Comparison of ENCODE assay signal across 31 cellular contexts in the genomic region with DNA sequence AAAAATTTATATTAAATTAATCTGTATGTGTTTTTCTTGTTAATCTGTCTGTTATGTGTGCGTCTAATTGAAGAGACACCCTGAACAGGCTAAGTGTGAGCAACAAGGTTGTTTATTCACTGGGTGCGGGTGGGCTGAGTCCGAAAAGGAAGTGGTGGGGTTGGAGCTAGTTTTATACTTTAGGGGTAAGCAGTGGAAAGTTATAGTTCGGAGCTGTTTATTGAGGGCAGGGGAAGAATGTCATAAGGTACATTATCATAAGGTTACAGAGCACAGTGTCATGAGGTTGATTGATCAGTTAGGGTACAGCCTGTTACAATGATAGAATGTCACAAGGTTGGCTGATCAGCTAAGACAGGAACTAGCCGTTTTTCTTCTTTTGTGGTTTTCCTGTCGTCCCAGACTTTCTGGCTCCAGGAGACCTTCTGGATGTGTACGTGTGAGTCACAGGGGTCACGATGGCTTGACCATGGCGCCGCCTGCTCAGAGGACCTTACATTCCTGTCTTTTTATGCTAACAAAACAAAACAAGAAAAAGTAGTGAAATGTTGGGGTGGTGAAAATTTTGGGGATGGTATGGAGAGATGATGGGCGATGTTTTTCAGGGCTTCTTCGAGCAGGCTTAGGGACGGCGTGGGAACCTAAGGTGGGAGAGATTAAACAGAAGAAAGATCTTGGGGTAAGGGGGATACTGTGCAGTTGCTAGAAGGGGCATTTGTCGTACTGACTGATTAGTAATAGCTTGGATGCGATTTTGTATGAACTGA.
DNase-seq lines count a peak whose midpoint lies in the region; ATAC-seq, FAIRE-seq and TF ChIP-seq lines count a peak whose summit lies in the region.
"Had no signal": no experiment of that assay in that cellular context is flagged by ENCODE, and none has a peak within 500 bp of the region (broad histone marks: within the 10 kb centered on the region; RNA-seq: fewer than 3 reads in every experiment).

No MANE protein-coding gene starts in this region.

- TF ChIP-seq CTCF in astrocyte (IDR thresholded peaks at IDR 0.05; ENCODE audit: insufficient read depth, low read depth, low read length) (no peak), GM13976 (IDR thresholded peaks at IDR 0.05; ENCODE audit: borderline replicate concordance, control extremely low read depth, extremely low read depth, insufficient read depth, missing control alignments) (no peak), mesothelial cell of epicardium (IDR thresholded peaks at IDR 0.05; ENCODE audit: unreplicated experiment) (no peak)
- no peak for TF ChIP-seq CTCF in CD4-positive, alpha-beta T cell (IDR thresholded peaks at IDR 0.05)

- no peak overlapping the region for H3K4me3 Mint-ChIP-seq in astrocyte (ENCODE audit: unreplicated experiment)
- no peak overlapping the region for H3K4me3 Mint-ChIP-seq in mesothelial cell of epicardium
- no peak overlapping the region for H3K4me3 Mint-ChIP-seq in CD4-positive, alpha-beta T cell
- H3K4me3 Mint-ChIP-seq: activated CD8-positive, alpha-beta T cell treated with anti-CD3 and anti-CD28 coated beads, Interleukin-2, amount 10 ng/mL, durations not matched to agents 7 days and 5 days; CD14-positive monocyte; H9; neural crest cell; stimulated activated naive B cell treated with anti-CD40 and anti-IgM and Interleukin-4, amounts not matched to agents 10 μg/mL and 1 μg/mL and 100 μg/mL, for 72 hours; T-helper 17 cell had no signal

- no peaks in the 10 kb centered on the region for H4K20me1 ChIP-seq in astrocyte (ENCODE audit: insufficient read depth, low read length)

- H3K4me1 ChIP-seq in astrocyte (ENCODE audit: insufficient read depth, low read length): peaks cover 6% of the 10 kb centered on the region
- H3K4me1 ChIP-seq: foreskin keratinocyte, psoas muscle, uterus had no signal

- no peak for ATAC-seq in CD4-positive, alpha-beta T cell (ENCODE audit: poor library complexity)
- ATAC-seq: activated CD4-positive, CD25-positive, alpha-beta regulatory T cell treated with anti-CD3 and anti-CD28 coated beads, Interleukin-2, amount 50 U/mL, for 24 hours; activated CD8-positive, alpha-beta T cell treated with anti-CD3 and anti-CD28 coated beads, Interleukin-2, amount 10 ng/mL, durations not matched to agents 7 days and 5 days; foreskin keratinocyte; psoas muscle; stimulated activated naive B cell treated with anti-CD40 and anti-IgM and Interleukin-4, amounts not matched to agents 10 μg/mL and 1 μg/mL and 100 μg/mL, for 72 hours; T-helper 17 cell had no signal

- DNase-seq in ELR (ENCODE audit: low read depth) (peak; percentile 70), OCI-M1 (lab: John Stamatoyannopoulos, UW) (peak; percentile 88), astrocyte (ENCODE audit: low read depth) (peak; percentile 69), iris pigment epithelial cell (ENCODE audit: low read depth) (peak; percentile 68), GM13976 (ENCODE audit: low spot score) (no peak), mesothelial cell of epicardium (ENCODE audit: low spot score in 2 of 2, unreplicated experiment in 2 of 2) (no peak)
- no peak for DNase-seq in stimulated activated CD4-positive, alpha-beta T cell treated with anti-CD3 and anti-CD28 coated beads, Interleukin-4, amount 100 ng/mL, for 4 hours
- DNase-seq in CD4-positive, alpha-beta T cell: no peak
- DNase-seq: ACHN; activated CD8-positive, alpha-beta T cell treated with anti-CD3 and anti-CD28 coated beads, Interleukin-2, amount 10 ng/mL, durations not matched to agents 7 days and 5 days; activated gamma-delta T cell treated with Interleukin-2 at 50 U/mL for 16 hours; amniotic stem cell; caudate nucleus; dermis blood vessel endothelial cell; DMS 273 treated with DMSO at 0.1 percent for 48 hours; foreskin keratinocyte; H9; hippocampal formation; NCI-H1417 treated with DMSO at 0.1 percent for 48 hours; NCI-H510A; NK-92 treated with Interleukin-12 subunit alpha and Interleukin-12 subunit beta, amount 100 ng/mL, for 24 hours; psoas muscle; stimulated activated CD4-positive, alpha-beta T cell treated with anti-CD3 and anti-CD28 coated beads, Interleukin-2, amount 100 ng/mL, for 24 hours; stimulated activated naive B cell treated with anti-CD40 and anti-IgM and Interleukin-4, amounts not matched to agents 10 μg/mL and 1 μg/mL and 100 μg/mL, for 72 hours; T-helper 17 cell; uterus had no signal

- in situ Hi-C loops in GM13976 (cut with MboI; ENCODE audit: low sequenced_read_pairs, unreplicated experiment): no loop called here

- no peaks in the 10 kb centered on the region for H3K9me3 ChIP-seq in astrocyte (ENCODE audit: insufficient read depth, low read depth, low read length)
- H3K9me3 ChIP-seq in CD4-positive, alpha-beta T cell (ENCODE audit: control insufficient read depth, low read length): no peaks in the 10 kb centered on the region
- H3K9me3 ChIP-seq: psoas muscle, uterus had no signal

- H3K9ac ChIP-seq in astrocyte (ENCODE audit: low read length): no peak overlapping the region

- H3K36me3 Mint-ChIP-seq in astrocyte (ENCODE audit: low read depth, unreplicated experiment) (no peaks in the 10 kb centered on the region), mesothelial cell of epicardium (no peaks in the 10 kb centered on the region)
- H3K36me3 Mint-ChIP-seq in CD4-positive, alpha-beta T cell (ENCODE audit: low read depth): no peaks in the 10 kb centered on the region
- H3K36me3 Mint-ChIP-seq: CD14-positive monocyte; stimulated activated naive B cell treated with anti-CD40 and anti-IgM and Interleukin-4, amounts not matched to agents 10 μg/mL and 1 μg/mL and 100 μg/mL, for 72 hours had no signal

- H3K4me3 ChIP-seq in astrocyte (ENCODE audit: insufficient read depth, low read depth, low read length): no peak overlapping the region
- H3K4me3 ChIP-seq: psoas muscle, skin epidermis, uterus had no signal

- POLR2A ChIA-PET in CD4-positive, alpha-beta T cell (lab: Charles Lee): no interaction called here

- H2AFZ ChIP-seq in astrocyte (ENCODE audit: low read depth, low read length): peak overlapping the region; percentile 54

- CTCF ChIA-PET in CD4-positive, alpha-beta T cell (lab: Charles Lee): no interaction called here

- FAIRE-seq in astrocyte (lab: Jason Lieb, UNC): no peak
- FAIRE-seq: G401.6 had no signal

- intact Hi-C loops in CD4-positive, alpha-beta T cell (cut with DNase I, micrococcal nuclease): no loop called here

- H3K4me2 ChIP-seq in astrocyte (ENCODE audit: low read length): peak overlapping the region; percentile 49

- H3K36me3 ChIP-seq in astrocyte (ENCODE audit: insufficient read depth, low read length): no peaks in the 10 kb centered on the region
- H3K36me3 ChIP-seq: uterus had no signal

- H3K27me3 Mint-ChIP-seq in astrocyte (ENCODE audit: low read depth, unreplicated experiment) (no peaks in the 10 kb centered on the region), mesothelial cell of epicardium (ENCODE audit: low read depth) (no peaks in the 10 kb centered on the region)
- no peaks in the 10 kb centered on the region for H3K27me3 Mint-ChIP-seq in CD4-positive, alpha-beta T cell
- H3K27me3 Mint-ChIP-seq: stimulated activated naive B cell treated with anti-CD40 and anti-IgM and Interleukin-4, amounts not matched to agents 10 μg/mL and 1 μg/mL and 100 μg/mL, for 72 hours; T-helper 17 cell had no signal

- H3K4me1 Mint-ChIP-seq in astrocyte (ENCODE audit: low read depth, unreplicated experiment): no peaks in the 10 kb centered on the region
- H3K4me1 Mint-ChIP-seq in mesothelial cell of epicardium: no peaks in the 10 kb centered on the region
- H3K4me1 Mint-ChIP-seq in CD4-positive, alpha-beta T cell (ENCODE audit: low read depth): no peaks in the 10 kb centered on the region
- H3K4me1 Mint-ChIP-seq: CD14-positive monocyte; neural crest cell; stimulated activated naive B cell treated with anti-CD40 and anti-IgM and Interleukin-4, amounts not matched to agents 10 μg/mL and 1 μg/mL and 100 μg/mL, for 72 hours; T-helper 17 cell had no signal

- no peak overlapping the region for H3K27ac ChIP-seq in astrocyte (ENCODE audit: low read depth, low read length)
- no peak overlapping the region for H3K27ac ChIP-seq in CD4-positive, alpha-beta T cell (ENCODE audit: low read depth, low read length)
- H3K27ac ChIP-seq: foreskin keratinocyte, psoas muscle, skin epidermis, uterus had no signal

- no peak overlapping the region for H3K27ac Mint-ChIP-seq in astrocyte (ENCODE audit: unreplicated experiment)
- no peak overlapping the region for H3K27ac Mint-ChIP-seq in mesothelial cell of epicardium
- no peak overlapping the region for H3K27ac Mint-ChIP-seq in CD4-positive, alpha-beta T cell
- H3K27ac Mint-ChIP-seq: activated CD8-positive, alpha-beta T cell treated with anti-CD3 and anti-CD28 coated beads, Interleukin-2, amount 10 ng/mL, durations not matched to agents 7 days and 5 days; CD14-positive monocyte; H9; stimulated activated naive B cell treated with anti-CD40 and anti-IgM and Interleukin-4, amounts not matched to agents 10 μg/mL and 1 μg/mL and 100 μg/mL, for 72 hours; T-helper 17 cell had no signal

- H3K79me2 ChIP-seq in astrocyte (ENCODE audit: insufficient read depth, low read length): no peaks in the 10 kb centered on the region

- H3K9me3 Mint-ChIP-seq in astrocyte (ENCODE audit: unreplicated experiment) (no peaks in the 10 kb centered on the region), mesothelial cell of epicardium (peaks cover 7% of the 10 kb centered on the region)
- H3K9me3 Mint-ChIP-seq in CD4-positive, alpha-beta T cell: peaks cover 2% of the 10 kb centered on the region
- H3K9me3 Mint-ChIP-seq: neural crest cell had no signal

- no peaks in the 10 kb centered on the region for H3K27me3 ChIP-seq in astrocyte (ENCODE audit: insufficient read depth, low read length)
- H3K27me3 ChIP-seq in CD4-positive, alpha-beta T cell (ENCODE audit: control insufficient read depth, insufficient read depth, low read length): no peaks in the 10 kb centered on the region
- H3K27me3 ChIP-seq: foreskin keratinocyte, uterus had no signal

Comparison
In these comparisons a context has a peak if more than half of its experiments do, and no peak if none do; other contexts are left out.
1. DNase-seq: peak in ELR (single experiment), OCI-M1 (single experiment), astrocyte (single experiment) and iris pigment epithelial cell (single experiment); none in GM13976 (single experiment), stimulated activated CD4-positive, alpha-beta T cell treated with anti-CD3 and anti-CD28 coated beads, Interleukin-4, amount 100 ng/mL, for 4 hours (0 of 2), mesothelial cell of epicardium (0 of 2) and CD4-positive, alpha-beta T cell (0 of 10).